In the genomic region with DNA sequence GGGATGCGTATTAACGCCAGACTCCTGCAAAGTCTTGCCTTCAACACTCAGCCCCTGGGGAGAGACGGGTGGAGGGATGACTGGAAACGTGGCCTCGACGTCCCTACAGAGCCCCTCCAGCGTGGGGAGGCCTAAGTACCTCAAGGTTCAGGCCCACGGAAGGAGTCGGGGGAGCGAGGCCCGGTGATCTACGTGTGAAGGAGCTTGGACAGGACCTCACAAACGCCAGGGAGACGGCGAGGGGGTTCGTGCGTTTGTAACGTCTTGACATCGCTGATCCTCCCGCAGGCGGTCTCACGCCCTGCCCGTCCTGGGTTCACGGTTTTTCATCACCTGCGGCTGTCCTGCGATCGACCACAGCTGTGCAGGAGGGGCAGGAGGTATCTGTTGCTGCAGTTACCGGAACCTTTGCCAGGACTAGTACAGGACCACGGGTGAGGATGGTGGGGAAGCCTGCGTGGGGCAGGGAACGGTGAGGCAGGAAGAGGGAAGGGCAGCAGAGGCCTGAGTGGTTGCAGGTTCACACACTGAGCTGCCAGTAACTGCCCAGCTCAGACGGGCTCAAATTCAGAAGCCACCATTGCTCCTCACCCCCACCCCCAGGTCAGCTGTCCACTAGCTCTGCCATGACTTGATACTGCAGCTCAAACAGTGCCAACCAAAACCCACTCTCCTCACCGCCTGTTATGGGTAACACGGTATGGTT, we compare ENCODE assay signal across 8 cellular contexts. TPM values are rescaled to one million over a fixed set of nuclear protein-coding genes. Genes with fewer than 3 reads are reported as not detected.
DNase-seq lines count a peak whose midpoint lies in the region; ATAC-seq and TF ChIP-seq lines count a peak whose summit lies in the region.

No MANE protein-coding gene starts in this region.

- peak overlapping the region; percentile 88 for H3K27ac ChIP-seq in WERI-Rb-1
- peak overlapping the region; percentile 73 to 92 (median 89) for H3K27ac ChIP-seq in gastroesophageal sphincter
- peak overlapping the region; percentile 81 to 91 (median 88) for H3K27ac ChIP-seq in sigmoid colon

- no peak for TF ChIP-seq CTCF in WERI-Rb-1 (IDR thresholded peaks at IDR 0.05; ENCODE audit: low read depth, low read length)
- no peak for TF ChIP-seq CTCF in gastroesophageal sphincter (IDR thresholded peaks at IDR 0.05)
- TF ChIP-seq CTCF in sigmoid colon (IDR thresholded peaks at IDR 0.05), result no peak

- H3K4me3 ChIP-seq in WERI-Rb-1 (ENCODE audit: low read depth, low read length) (peak overlapping the region; percentile 78), gastroesophageal sphincter (peak overlapping the region; percentile 93 to 100), sigmoid colon (peak overlapping the region; percentile 69 to 94 (median 82))

- peaks cover 84% of the 10 kb centered on the region for H3K36me3 ChIP-seq in WERI-Rb-1
- peaks cover 0 to 78% of the 10 kb centered on the region in 2 donors for H3K36me3 ChIP-seq in gastroesophageal sphincter
- peaks cover 3 to 77% (median 37%) of the 10 kb centered on the region in 4 donors for H3K36me3 ChIP-seq in sigmoid colon

- ATAC-seq in gastroesophageal sphincter (no peak), GM18517 (IDR thresholded peaks at IDR 0.05; ENCODE audit: unreplicated experiment) (no peak)

- H3K4me1 ChIP-seq in gastroesophageal sphincter (peaks cover 0 to 72% (median 20%) of the 10 kb centered on the region in 3 donors), sigmoid colon (peaks cover 0 to 58% (median 30%) of the 10 kb centered on the region in 4 donors)

- WGBS in gastroesophageal sphincter (ENCODE audit: low coverage in 1 of 2), 2 donors, result 8 to 70% methylated on average over 2 to 10 of the region's 34 CpGs
- WGBS in sigmoid colon, 2 donors, result 4 to 6% methylated on average over 34 of the region's 34 CpGs

- no peak for TF ChIP-seq EP300 in gastroesophageal sphincter (IDR thresholded peaks at IDR 0.05)
- no peak for TF ChIP-seq EP300 in sigmoid colon (IDR thresholded peaks at IDR 0.05)

- TF ChIP-seq POLR2A in gastroesophageal sphincter (IDR thresholded peaks at IDR 0.05) (no peak), sigmoid colon (IDR thresholded peaks at IDR 0.05) (no peak)

- intact Hi-C loops in sigmoid colon (cut with DNase I), result loop anchor here (1.0 kb wide), 1 partner anchor 41 kb away; no protein-coding TSS in a partner anchor

- H3K27me3 ChIP-seq in WERI-Rb-1 (ENCODE audit: insufficient read depth, low read depth, severe bottlenecking) (no peaks in the 10 kb centered on the region), gastroesophageal sphincter (no peaks in the 10 kb centered on the region), sigmoid colon (no peaks in the 10 kb centered on the region)

- DNase-seq in COLO668 (lab: John Stamatoyannopoulos, UW; ENCODE audit: unreplicated experiment) (peak; percentile 67), HCEC 1CT (peak; percentile 20), WERI-Rb-1 (no peak), sigmoid colon (no peak), NCI-H2029 (lab: John Stamatoyannopoulos, UW) (no peak), mesenteric fat pad (ENCODE audit: low spot score) (no peak)

- no peaks in the 10 kb centered on the region for H3K9me3 ChIP-seq in WERI-Rb-1 (ENCODE audit: severe bottlenecking)
- no peaks in the 10 kb centered on the region for H3K9me3 ChIP-seq in gastroesophageal sphincter
- no peaks in the 10 kb centered on the region for H3K9me3 ChIP-seq in sigmoid colon

RNA-seq across cellular contexts. Expression of gene CCNL2, which starts 0.9 kb away (rescaled TPM):
- total RNA-seq in gastroesophageal sphincter, result 100 to 1,000 TPM in 2 of 4 donors, 10 to 100 TPM in 2; 31.6 to 248 (median 127) TPM
- total RNA-seq in sigmoid colon, result 100 to 1,000 TPM; 139 to 375 (median 173) TPM
- polyA plus RNA-seq in sigmoid colon, result 10 to 100 TPM; 15.0 to 99.6 (median 16.2) TPM
- total RNA-seq in mesenteric fat pad, result 162 TPM

RNA-seq across cellular contexts. Expression of gene MRPL20, which starts 7.1 kb away (rescaled TPM):
- total RNA-seq in gastroesophageal sphincter (100 to 1,000 TPM; 121 to 215 (median 159) TPM), sigmoid colon (100 to 1,000 TPM; 133 to 235 (median 206) TPM), mesenteric fat pad (122 TPM)
- 100 to 1,000 TPM; 155 to 216 (median 171) TPM for polyA plus RNA-seq in sigmoid colon

RNA-seq across cellular contexts. Expression of gene ANKRD65, which starts 21.1 kb away (rescaled TPM):
- total RNA-seq in gastroesophageal sphincter (10 to 100 TPM in 2 of 4 donors, 1 to 10 TPM in 2; 8.7 to 16.9 (median 10.3) TPM), sigmoid colon (10 to 100 TPM; 10.0 to 23.0 (median 15.8) TPM), mesenteric fat pad (4.1 TPM)
- polyA plus RNA-seq in sigmoid colon, result 1 to 10 TPM in 2 of 3 donors, under 1 TPM in 1; 0.69 to 5.4 (median 3.8) TPM

RNA-seq across cellular contexts. Expression of gene AURKAIP1, which starts 25.0 kb away (rescaled TPM):
- total RNA-seq in gastroesophageal sphincter (100 to 1,000 TPM; 103 to 138 (median 108) TPM), sigmoid colon (100 to 1,000 TPM in 3 of 4 donors, 10 to 100 TPM in 1; 89.3 to 143 (median 124) TPM), mesenteric fat pad (120 TPM)
- 100 to 1,000 TPM; 263 to 288 (median 271) TPM for polyA plus RNA-seq in sigmoid colon

RNA-seq across cellular contexts. Expression of gene VWA1, which starts 35.5 kb away (rescaled TPM):
- total RNA-seq in gastroesophageal sphincter (100 to 1,000 TPM in 2 of 4 donors, 10 to 100 TPM in 2; 59.8 to 137 (median 96.4) TPM), sigmoid colon (100 to 1,000 TPM in 1 of 4 donors, 10 to 100 TPM in 3; 47.1 to 107 (median 71.1) TPM), mesenteric fat pad (41.1 TPM)
- polyA plus RNA-seq in sigmoid colon, result 10 to 100 TPM in 1 of 3 donors, 1 to 10 TPM in 2; 2.4 to 44.2 (median 3.7) TPM

Comparison
In these comparisons a context has a peak if more than half of its experiments do, and no peak if none do; other contexts are left out.
1. DNase-seq: peak in COLO668 (single experiment) and HCEC 1CT (single experiment); none in WERI-Rb-1 (single experiment), sigmoid colon (single experiment), NCI-H2029 (single experiment) and mesenteric fat pad (single experiment).
2. Peak in every context shown above with its lines, with median percentiles within 50 percentile points of each other: H3K27ac ChIP-seq and H3K4me3 ChIP-seq.